26 cellular contexts compared by ENCODE assay signal in genomic region chr5:74099538-74099937, GRCh38.
DNase-seq lines count a peak whose midpoint lies in the region; ATAC-seq, FAIRE-seq and TF ChIP-seq lines count a peak whose summit lies in the region.
"Had no signal": no experiment of that assay in that cellular context is flagged by ENCODE, and none has a peak within 500 bp of the region (broad histone marks: within the 10 kb centered on the region; RNA-seq: fewer than 3 reads in every experiment).

No MANE protein-coding gene starts in this region.

- CTCF ChIA-PET in HEK293 (lab: Yijun Ruan, JAX), result no interaction called here
- CTCF ChIA-PET in K562 (lab: Yijun Ruan, JAX; ENCODE audit: low intra/inter-chr PET ratio), result no interaction called here

- H3K36me3 Mint-ChIP-seq in nephron (ENCODE audit: low read depth) (no peaks in the 10 kb centered on the region), natural killer cell (no peaks in the 10 kb centered on the region)
- H3K36me3 Mint-ChIP-seq: CD14-positive monocyte had no signal

- H3K36me3 ChIP-seq in HEK293 (ENCODE audit: control insufficient read depth in 2 of 2, insufficient read depth in 1 of 2, low read length in 2 of 2) (no peaks in the 10 kb centered on the region), K562 (ENCODE audit: control insufficient read depth, insufficient read depth, low read length) (no peaks in the 10 kb centered on the region), left lung (no peaks in the 10 kb centered on the region)
- H3K36me3 ChIP-seq: BE2C; BLaER1 treated with 17β-estradiol and CSF1 and Interleukin-3, amounts not matched to agents 10 nM and 100 nM had no signal

- H3K79me2 ChIP-seq in K562 (ENCODE audit: control insufficient read depth, insufficient read depth, low read length), result no peaks in the 10 kb centered on the region

- no peak overlapping the region for H3K27ac ChIP-seq in HEK293 (ENCODE audit: extremely low read depth, low read depth, low read length)
- no peak overlapping the region for H3K27ac ChIP-seq in K562 (ENCODE audit: extremely low read depth, low read depth, low read length)
- no peak overlapping the region for H3K27ac ChIP-seq in left lung
- H3K27ac ChIP-seq: A549; BLaER1 treated with 17β-estradiol and CSF1 and Interleukin-3, amounts not matched to agents 10 nM and 100 nM had no signal

- H4K20me1 ChIP-seq in K562 (replicated peaks; ENCODE audit: control insufficient read depth, insufficient read depth, low read length), result no peaks in the 10 kb centered on the region
- H4K20me1 ChIP-seq: BLaER1 treated with 17β-estradiol and CSF1 and Interleukin-3, amounts not matched to agents 10 nM and 100 nM had no signal

- no peak for TF ChIP-seq RAD21 in K562 (CRISPR knock-in tag; conservative IDR thresholded peaks at IDR 0.05 in 1 of 2, IDR thresholded peaks at IDR 0.05 in 1 of 2)

- H3K9me3 ChIP-seq in HEK293 (ENCODE audit: control insufficient read depth, insufficient read depth, low read depth, low read length), result no peaks in the 10 kb centered on the region
- H3K9me3 ChIP-seq in K562 (replicated peaks; ENCODE audit: control insufficient read depth, insufficient read depth, low read depth, low read length), result no peaks in the 10 kb centered on the region
- H3K9me3 ChIP-seq in left lung, result peaks cover 0 to 6% of the 10 kb centered on the region in 2 donors
- H3K9me3 ChIP-seq: BE2C had no signal

- H3K4me1 Mint-ChIP-seq in nephron (peaks cover 25% of the 10 kb centered on the region), natural killer cell (peaks cover 0 to 4% of the 10 kb centered on the region in 2 donors)
- H3K4me1 Mint-ChIP-seq: GM23338 had no signal

- H3K9me1 ChIP-seq in K562 (ENCODE audit: control insufficient read depth, insufficient read depth, low read length), result no peaks in the 10 kb centered on the region

- 0% methylated on average over 1 of the region's 1 CpG for WGBS in K562 (ENCODE audit: insufficient coverage, low coverage, missing lambda C conversion rate)

- in situ Hi-C loops in K562 (cut with MboI), result no loop called here

- POLR2A ChIA-PET in HEK293 (lab: Yijun Ruan, JAX) (no interaction called here), K562 (lab: Yijun Ruan, JAX) (no interaction called here)

- H2AFZ ChIP-seq in K562 (ENCODE audit: low read depth, low read length), result no peak overlapping the region
- H2AFZ ChIP-seq: GM23338 had no signal

- H3K9ac ChIP-seq in K562 (ENCODE audit: insufficient read depth in 1 of 2, low read depth in 2 of 2, low read length in 2 of 2), result no peak overlapping the region
- H3K9ac ChIP-seq: BLaER1 treated with 17β-estradiol and CSF1 and Interleukin-3, amounts not matched to agents 10 nM and 100 nM had no signal

- H3K4me2 ChIP-seq in K562 (ENCODE audit: insufficient read depth, low read length), result no peak overlapping the region
- H3K4me2 ChIP-seq: A549, GM23338 had no signal

- no peak for TF ChIP-seq EP300 in K562 (IDR thresholded peaks at IDR 0.05; ENCODE audit: low read length)

- no peak overlapping the region for H3K4me3 Mint-ChIP-seq in nephron
- no peak overlapping the region for H3K4me3 Mint-ChIP-seq in natural killer cell
- H3K4me3 Mint-ChIP-seq: CD14-positive monocyte; CD4-positive, alpha-beta T cell; GM23338; H9; HFFc6 had no signal

- FAIRE-seq in K562 (lab: Jason Lieb, UNC), result no peak
- FAIRE-seq: A549, G401.6, GM12892, GM19239 had no signal

- TF ChIP-seq CTCF in HEK293 (tag by site-specific recombination; IDR thresholded peaks at IDR 0.05), result no peak
- no peak for TF ChIP-seq CTCF in K562 (IDR thresholded peaks at IDR 0.05 in 2 of 3, conservative IDR thresholded peaks at IDR 0.05 in 1 of 3; ENCODE audit: insufficient read depth in 2 of 3, low read depth in 1 of 3, low read length in 3 of 3)
- no peak for TF ChIP-seq CTCF in nephron (IDR thresholded peaks at IDR 0.05; ENCODE audit: unreplicated experiment in 3 of 3)
- TF ChIP-seq CTCF in left lung (IDR thresholded peaks at IDR 0.05), result no peak
- TF ChIP-seq CTCF in natural killer cell (IDR thresholded peaks at IDR 0.05), result no peak

- H3K9me3 Mint-ChIP-seq in nephron (no peaks in the 10 kb centered on the region), natural killer cell (peaks cover 0 to 2% of the 10 kb centered on the region in 2 donors)
- H3K9me3 Mint-ChIP-seq: CD4-positive, alpha-beta T cell had no signal

- ATAC-seq in K562 (no peak), left lung (no peak), GM18511 (IDR thresholded peaks at IDR 0.05; ENCODE audit: unreplicated experiment) (no peak), natural killer cell (no peak)
- ATAC-seq: A549, GM23338, HCT116 had no signal

- intact Hi-C loops in K562 (cut with micrococcal nuclease), result no loop called here
- intact Hi-C loops in left lung (cut with DNase I), result no loop called here
- intact Hi-C loops in natural killer cell (cut with micrococcal nuclease), result no loop called here

- DNase-seq in K562 (ENCODE audit: extremely low read depth in 1 of 4, low spot score in 3 of 4) (no peak), left lung (no peak), medulla oblongata (ENCODE audit: extremely low spot score) (no peak), natural killer cell (no peak)
- DNase-seq: 8988T; ACHN; AML-193; BE2C; Calu3; CD4-positive, alpha-beta T cell; COR-L47; DMS53; DMS79 treated with DMSO at 0.1 percent for 48 hours; H9; HFFc6 had no signal

- no peaks in the 10 kb centered on the region for H3K4me1 ChIP-seq in HEK293 (ENCODE audit: control insufficient read depth, insufficient read depth, low read length)
- no peaks in the 10 kb centered on the region for H3K4me1 ChIP-seq in K562 (replicated peaks in 1 of 2; ENCODE audit: control insufficient read depth in 2 of 2, insufficient read depth in 2 of 2, low read length in 2 of 2)
- peaks cover 0 to 4% of the 10 kb centered on the region in 2 donors for H3K4me1 ChIP-seq in left lung

- H3K4me3 ChIP-seq in HEK293 (ENCODE audit: low read depth, low read length), result no peak overlapping the region
- no peak overlapping the region for H3K4me3 ChIP-seq in K562
- no peak overlapping the region for H3K4me3 ChIP-seq in left lung
- H3K4me3 ChIP-seq: A549; BLaER1 treated with 17β-estradiol and CSF1 and Interleukin-3, amounts not matched to agents 10 nM and 100 nM; GM23338 had no signal

- BruUV-seq in K562 (replicated peaks; lab: Mats Ljungman, UMichigan), result no TSS peak

- H3K27ac Mint-ChIP-seq in nephron, result peak overlapping the region; percentile 62 to 94 (median 85)
- no peak overlapping the region for H3K27ac Mint-ChIP-seq in natural killer cell
- H3K27ac Mint-ChIP-seq: CD14-positive monocyte; CD4-positive, alpha-beta T cell; GM23338; H9; HFFc6 had no signal

- H3K27me3 ChIP-seq in K562 (ENCODE audit: control insufficient read depth in 2 of 2, insufficient read depth in 2 of 2, low read length in 2 of 2), result no peaks in the 10 kb centered on the region
- no peaks in the 10 kb centered on the region for H3K27me3 ChIP-seq in left lung
- H3K27me3 ChIP-seq: BE2C; BLaER1 treated with 17β-estradiol and CSF1 and Interleukin-3, amounts not matched to agents 10 nM and 100 nM had no signal

- no peak for TF ChIP-seq POLR2A in K562 (conservative IDR thresholded peaks at IDR 0.05)

- no peaks in the 10 kb centered on the region for H3K27me3 Mint-ChIP-seq in nephron (ENCODE audit: low read depth)
- H3K27me3 Mint-ChIP-seq in natural killer cell (ENCODE audit: low read depth in 2 of 2), result peaks cover 5 to 14% of the 10 kb centered on the region in 2 donors
- H3K27me3 Mint-ChIP-seq: CD4-positive, alpha-beta T cell had no signal

TF ChIP-seq in HEK293, 187 proteins besides CTCF, POLR2A, EP300 and RAD21:
- peak; percentile 95 for TF ChIP-seq ZNF707 (tag by site-specific recombination; IDR thresholded peaks at IDR 0.05)
- no peak for TF ChIP-seq ZNF37A (tag by site-specific recombination; IDR thresholded peaks at IDR 0.05)

TF ChIP-seq in K562, 482 proteins besides CTCF, POLR2A, EP300 and RAD21:
- TF ChIP-seq ZNF707 (CRISPR knock-in tag; conservative IDR thresholded peaks at IDR 0.05) (peak; percentile 88), BCOR (IDR thresholded peaks at IDR 0.05) (no peak)

Comparison
In these comparisons a context has a peak if more than half of its experiments do, and no peak if none do; other contexts are left out.
1. H3K27ac Mint-ChIP-seq: peak in nephron (3 of 3); none in natural killer cell (0 of 2).
2. Of the 44 proteins assayed by ChIP-seq in both K562 and HEK293: peak only in K562: none; only in HEK293: none; in both: ZNF707; in neither: 43.